ENCODE assay signal across 7 cellular contexts in the genomic region with DNA sequence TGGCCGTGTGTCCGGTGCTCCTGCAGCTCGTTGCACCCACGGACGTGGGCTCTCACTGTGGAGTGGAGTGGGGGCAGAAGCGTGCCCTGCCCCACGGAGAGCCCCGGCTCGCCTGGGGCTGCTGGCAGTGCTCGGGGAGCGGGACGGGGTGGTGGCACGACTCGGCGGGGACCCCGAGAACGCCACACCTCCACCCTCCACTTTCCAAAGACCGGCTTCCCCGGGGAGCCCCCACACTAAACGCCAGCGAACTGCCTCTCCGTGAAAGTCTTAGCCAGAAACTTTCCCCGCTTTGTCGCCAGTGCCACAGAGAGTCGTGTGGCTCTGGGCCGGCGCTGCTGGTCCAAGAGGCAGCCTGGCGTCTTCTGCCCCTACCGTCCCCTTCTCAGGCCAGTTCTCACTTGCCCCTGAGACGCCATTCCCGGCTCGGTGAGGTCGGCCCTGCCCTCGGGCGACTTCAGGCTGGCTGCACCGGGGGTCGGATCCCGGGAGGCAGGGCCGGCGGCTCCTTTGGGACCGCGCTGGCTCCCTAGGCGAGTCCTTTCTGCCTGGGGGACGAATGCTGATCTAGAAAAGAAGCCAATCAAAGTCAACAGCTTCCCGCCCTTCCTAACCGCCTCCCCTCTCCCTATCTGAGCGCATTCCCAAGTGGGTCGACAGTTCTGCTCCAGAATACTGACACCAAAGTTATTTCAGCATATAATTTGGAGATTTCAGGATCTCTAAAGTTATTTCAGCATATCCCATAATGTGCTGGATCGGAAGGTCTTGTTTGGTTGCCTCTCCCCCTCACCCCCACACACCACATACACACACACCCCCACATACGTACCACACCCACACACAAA. TPM values are rescaled to one million over a fixed set of nuclear protein-coding genes. Genes with fewer than 3 reads are reported as not detected.
A peak's percentile ranks its signal among the peaks of the same experiment; 100 is the strongest.
DNase-seq lines count a peak whose midpoint lies in the region; FAIRE-seq and TF ChIP-seq lines count a peak whose summit lies in the region.

No MANE protein-coding gene starts in this region.

- no peaks in the 10 kb centered on the region for H3K79me2 ChIP-seq in GM23248 (ENCODE audit: insufficient read depth)
- H3K79me2 ChIP-seq in keratinocyte (ENCODE audit: control insufficient read depth, insufficient read depth, low read length) = no peaks in the 10 kb centered on the region

- H3K9me1 ChIP-seq in keratinocyte (ENCODE audit: control insufficient read depth, extremely low read depth, insufficient read depth, low read length) = peaks cover 2% of the 10 kb centered on the region

- TF ChIP-seq CTCF in GM10266 (IDR thresholded peaks at IDR 0.05; ENCODE audit: control insufficient read depth, insufficient read depth, low read depth, missing control alignments) = no peak
- TF ChIP-seq CTCF in keratinocyte (optimal IDR thresholded peaks at IDR 0.05 in 1 of 3, IDR thresholded peaks at IDR 0.05 in 1 of 3, conservative IDR thresholded peaks at IDR 0.05 in 1 of 3; ENCODE audit: extremely low read depth in 1 of 3, insufficient read depth in 2 of 3, low read length in 3 of 3) = peak in 1 of 3 experiments; percentile 1

- H3K4me3 ChIP-seq in GM23248 (peak overlapping the region; percentile 89), keratinocyte (ENCODE audit: control insufficient read depth in 2 of 3, extremely low read depth in 1 of 3, insufficient read depth in 2 of 3, low read depth in 1 of 3, low read length in 3 of 3) (peak overlapping the region; percentile 74 to 91 (median 90))

- H2AFZ ChIP-seq in GM23248 = peak overlapping the region; percentile 97
- peak overlapping the region; percentile 98 for H2AFZ ChIP-seq in keratinocyte (ENCODE audit: control insufficient read depth, low read length)

- DNase-seq in GM10266 (ENCODE audit: extremely low spot score) = peak; percentile 70
- peak; percentile 57 for DNase-seq in GM23248
- DNase-seq in KG1 (lab: John Stamatoyannopoulos, UW) = peak; percentile 52
- DNase-seq in T1000 (lab: John Stamatoyannopoulos, UW) = peak; percentile 46
- DNase-seq in caudate nucleus (lab: John Stamatoyannopoulos, UW) = peak in 47 of 61 donors; percentile 26 to 84 (median 57)
- DNase-seq in keratinocyte (ENCODE audit: low read depth, low spot score) = no peak
- peak; percentile 23 for DNase-seq in stimulated activated CD4-positive, alpha-beta T cell treated with anti-CD3 and anti-CD28 coated beads, Interleukin-12 subunit alpha, Interleukin-12 subunit beta, amount 100 ng/mL, for 4 hours

- no peaks in the 10 kb centered on the region for H3K36me3 ChIP-seq in GM23248 (ENCODE audit: low read depth)
- no peaks in the 10 kb centered on the region for H3K36me3 ChIP-seq in keratinocyte (ENCODE audit: control insufficient read depth in 2 of 2, extremely low read depth in 1 of 2, insufficient read depth in 2 of 2, low read length in 2 of 2)

- no peaks in the 10 kb centered on the region for H3K9me3 ChIP-seq in GM23248 (ENCODE audit: low read depth)
- H3K9me3 ChIP-seq in keratinocyte (ENCODE audit: control insufficient read depth, low read depth, low read length) = no peaks in the 10 kb centered on the region

- dilution Hi-C loops in keratinocyte (cut with MboI; ENCODE audit: extremely low pct_ligation_motif_present, low sequenced_read_pairs) = no loop called here

- 2 to 4% methylated on average over 46 to 50 of the region's 50 CpGs for WGBS in GM23248 (ENCODE audit: low coverage in 1 of 2, low lambda C conversion rate in 2 of 2, missing lambda C conversion rate in 2 of 2), 2 experiments

- in situ Hi-C loops in GM23248 (cut with MboI) = no loop called here

- H3K9ac ChIP-seq in GM23248 = peak overlapping the region; percentile 77
- H3K9ac ChIP-seq in keratinocyte (ENCODE audit: control insufficient read depth, extremely low read depth, insufficient read depth, low read length) = peak overlapping the region; percentile 77

- H3K9me2 ChIP-seq in GM23248 (ENCODE audit: insufficient read depth) = no peaks in the 10 kb centered on the region

- H3K27me3 ChIP-seq in GM23248 (replicated peaks; ENCODE audit: insufficient read depth) (no peaks in the 10 kb centered on the region), keratinocyte (ENCODE audit: control insufficient read depth, extremely low read depth, insufficient read depth, low read length) (no peaks in the 10 kb centered on the region)

- H4K20me1 ChIP-seq in GM23248 (ENCODE audit: insufficient read depth) (no peaks in the 10 kb centered on the region), keratinocyte (ENCODE audit: control insufficient read depth, extremely low read depth, insufficient read depth, low read length) (no peaks in the 10 kb centered on the region)

- H3K27ac ChIP-seq in GM23248 (no peak overlapping the region), caudate nucleus (ENCODE audit: low read depth, low read length) (peak overlapping the region; percentile 91), keratinocyte (ENCODE audit: control insufficient read depth, insufficient read depth, low read length) (peak overlapping the region; percentile 45)

- H3K4me1 ChIP-seq in GM23248 (ENCODE audit: insufficient read depth) (peaks cover 34% of the 10 kb centered on the region), keratinocyte (ENCODE audit: control insufficient read depth, extremely low read depth, insufficient read depth, low read length) (peaks cover 17% of the 10 kb centered on the region)

- H3K4me2 ChIP-seq in GM23248 (ENCODE audit: unreplicated experiment) = peak overlapping the region; percentile 64
- H3K4me2 ChIP-seq in keratinocyte (ENCODE audit: control insufficient read depth, extremely low read depth, insufficient read depth, low read depth, low read length) = peak overlapping the region; percentile 86

- H3F3A ChIP-seq in GM23248 (ENCODE audit: insufficient read depth) = peaks cover 26% of the 10 kb centered on the region; the same call in 1 of the 2 replicates

- FAIRE-seq in keratinocyte (lab: Jason Lieb, UNC) = no peak

RNA-seq across cellular contexts. Expression of gene SAMD13, which starts 2.6 kb away (rescaled TPM):
- total RNA-seq in GM23248 (2014; rRNA removed; shearing (Covaris generic)) = 0.51 and 0.65 TPM in 2 replicates
- polyA plus RNA-seq in GM23248 (2016; fragmentation: Nextera tagmentation; extraction: Ambion mirVana) (0.71 and 0.78 TPM in 2 replicates), keratinocyte (0.32 to 0.75 TPM (median 0.48 TPM) in 3 replicates)
- 0.20 TPM for polyA plus RNA-seq in keratinocyte (2011; ENCODE audit: low read depth)
- polyA plus RNA-seq in keratinocyte (2011; cell fraction: cytosol; rRNA removed) = 0.51 and 0.85 TPM in 2 replicates
- polyA plus RNA-seq in keratinocyte (2011; cell fraction: nucleus; rRNA removed) = 0.11 and 0.32 TPM in 2 replicates
- polyA plus RNA-seq in keratinocyte (2012; ENCODE audit: low replicate concordance) = 0.55 and 0.90 TPM in 2 replicates
- 0.54 TPM in 1 of 3 replicates, not detected in the others for polyA minus RNA-seq in keratinocyte
- not detected for polyA minus RNA-seq in keratinocyte (2011; cell fraction: cytosol; rRNA and poly(A)+ RNA removed)
- polyA minus RNA-seq in keratinocyte (2011; cell fraction: nucleus; rRNA and poly(A)+ RNA removed) = not detected in 2 replicates
